Comparison of ENCODE assay signal across 23 cellular contexts in the genomic region with DNA sequence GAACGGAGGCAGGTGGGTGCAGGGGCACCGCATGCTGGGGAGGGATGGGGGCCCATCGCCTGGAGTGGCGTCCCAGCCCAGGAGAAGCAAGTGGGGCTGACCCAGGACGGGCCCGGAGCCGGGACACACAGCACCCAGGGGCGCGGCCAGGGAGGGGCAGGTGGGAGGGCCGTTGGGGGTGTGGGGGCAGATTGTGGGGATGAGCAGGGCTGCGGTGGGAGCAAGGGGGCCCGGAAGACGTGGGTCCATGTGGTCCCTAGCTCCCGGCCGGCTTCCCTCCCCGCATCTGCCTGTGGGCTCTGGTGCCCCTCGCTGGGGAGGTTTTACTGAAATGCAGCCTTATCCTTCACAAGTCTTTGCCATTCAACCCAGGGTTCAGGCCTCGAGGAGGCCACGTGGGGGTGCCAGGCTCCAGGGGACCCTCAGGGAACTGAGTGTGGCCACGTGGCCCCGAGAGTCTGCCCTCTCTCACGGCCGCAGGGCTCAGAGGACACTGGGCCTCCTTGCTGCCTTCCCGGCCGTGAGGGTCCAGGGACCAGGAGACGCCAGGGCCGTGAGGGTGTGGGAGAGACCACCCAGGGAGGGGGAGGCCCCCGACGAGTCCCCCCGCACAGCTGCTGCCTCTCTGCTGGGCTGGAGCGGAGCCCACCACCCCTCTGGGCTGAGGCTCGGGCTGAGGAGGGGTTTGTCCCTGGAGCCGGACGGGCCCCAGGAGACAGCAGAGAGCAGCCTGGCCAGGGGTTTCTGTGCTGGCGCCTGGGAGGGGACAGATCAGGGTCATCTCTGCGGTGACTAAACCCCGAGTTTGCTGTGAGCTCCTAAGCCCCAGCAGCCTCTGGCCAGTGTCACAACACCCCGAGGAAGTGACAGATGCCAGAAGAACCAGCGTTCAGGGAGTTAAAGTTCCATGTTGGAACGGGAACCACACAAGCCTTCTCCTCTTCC.
"Had no signal": no experiment of that assay in that cellular context is flagged by ENCODE, and none has a peak within 500 bp of the region (broad histone marks: within the 10 kb centered on the region; RNA-seq: fewer than 3 reads in every experiment).

No MANE protein-coding gene starts in this region.

- H3K9me3 Mint-ChIP-seq: activated naive CD4-positive, alpha-beta T cell treated with anti-CD3 and anti-CD28 coated beads, Interleukin-2, amount 50 U/mL, for 72 hours; memory B cell; WTC11 had no signal

- ATAC-seq: activated CD4-positive, alpha-beta T cell treated with anti-CD3 and anti-CD28 coated beads for 36 hours; activated naive CD4-positive, alpha-beta T cell treated with anti-CD3 and anti-CD28 coated beads, Interleukin-2, amount 50 U/mL, for 72 hours; mucosa of descending colon; naive thymus-derived CD4-positive, alpha-beta T cell; pancreas; sciatic nerve; WTC11 had no signal

- H3K27ac Mint-ChIP-seq: activated CD4-positive, alpha-beta T cell treated with anti-CD3 and anti-CD28 coated beads for 36 hours; activated naive CD4-positive, alpha-beta T cell treated with anti-CD3 and anti-CD28 coated beads, Interleukin-2, amount 50 U/mL, for 72 hours; memory B cell; naive thymus-derived CD4-positive, alpha-beta T cell; WTC11 had no signal

- H3K9me3 ChIP-seq: adrenal gland, breast epithelium, esophagus muscularis mucosa, heart right ventricle, mucosa of descending colon, pancreas, spleen, tibial artery had no signal

- H3K4me3 Mint-ChIP-seq: activated CD4-positive, alpha-beta T cell treated with anti-CD3 and anti-CD28 coated beads for 36 hours; memory B cell; naive thymus-derived CD4-positive, alpha-beta T cell; WTC11 had no signal

- H3K4me3 ChIP-seq: adrenal gland, breast epithelium, esophagus muscularis mucosa, heart right ventricle, mucosa of descending colon, pancreas, spleen, tibial artery had no signal

- H3K36me3 Mint-ChIP-seq: activated naive CD4-positive, alpha-beta T cell treated with anti-CD3 and anti-CD28 coated beads, Interleukin-2, amount 50 U/mL, for 72 hours; memory B cell; naive thymus-derived CD4-positive, alpha-beta T cell; WTC11 had no signal

- H3K27ac ChIP-seq: adrenal gland, breast epithelium, esophagus muscularis mucosa, heart right ventricle, pancreas, spleen, tibial artery had no signal

- FAIRE-seq: astrocyte, pancreas, TTC549 had no signal

- H3K27me3 ChIP-seq: pancreas had no signal

- H3K36me3 ChIP-seq: adrenal gland, breast epithelium, esophagus muscularis mucosa, heart right ventricle, pancreas, spleen, tibial artery had no signal

- H3K4me1 ChIP-seq: adrenal gland, breast epithelium, pancreas, tibial artery had no signal

- H3K4me1 Mint-ChIP-seq: memory B cell had no signal

- DNase-seq: activated CD4-positive, alpha-beta T cell treated with anti-CD3 and anti-CD28 coated beads for 36 hours; activated CD4-positive, alpha-beta T cell treated with anti-CD3 and anti-CD28 coated beads, Interleukin-2, amount 50 U/mL, for 48 hours; activated gamma-delta T cell treated with Interleukin-2 at 50 U/mL for 16 hours; cerebellar nuclear complex; effector CD4-positive, alpha-beta T cell; heart right ventricle; mucosa of descending colon; spleen; stimulated activated CD4-positive, alpha-beta T cell treated with anti-CD3 and anti-CD28 coated beads, Interleukin-4, amount 100 ng/mL, for 4 hours; stimulated activated naive CD4-positive, alpha-beta T cell; substantia nigra; tibial artery had no signal
